Comparison of ENCODE assay signal across 8 cellular contexts in genomic region chr6:4936681-4937041, GRCh38.
DNase-seq lines count a peak whose midpoint lies in the region; ATAC-seq, FAIRE-seq and TF ChIP-seq lines count a peak whose summit lies in the region.

No MANE protein-coding gene starts in this region.

- H3K27ac ChIP-seq in C4-2B (no peak overlapping the region), GM23338 (ENCODE audit: low read depth) (no peak overlapping the region), OCI-LY7 (ENCODE audit: low read depth, low read length, poor library complexity, severe bottlenecking) (no peak overlapping the region), endothelial cell of umbilical vein (ENCODE audit: insufficient read depth, low read depth, low read length) (no peak overlapping the region)

- intact Hi-C loops in OCI-LY7 (cut with micrococcal nuclease; ENCODE audit: unreplicated experiment) = loop anchor here (5.0 kb wide), 2 partner anchors 69 to 159 kb away; partner anchors contain the start of gene CDYL
- intact Hi-C loops in endothelial cell of umbilical vein (cut with micrococcal nuclease) = loop anchor here (1.0 to 10.0 kb wide), 7 partner anchors 94 to 881 kb away; no protein-coding TSS in a partner anchor

- H4K20me1 ChIP-seq in GM23338 (replicated peaks; ENCODE audit: insufficient read depth) = peaks cover 34% of the 10 kb centered on the region
- H4K20me1 ChIP-seq in OCI-LY7 (ENCODE audit: insufficient read depth, low read length) = no peaks in the 10 kb centered on the region
- H4K20me1 ChIP-seq in endothelial cell of umbilical vein (replicated peaks; ENCODE audit: control insufficient read depth, extremely low read depth, insufficient read depth, low read length) = no peaks in the 10 kb centered on the region

- peaks cover 15% of the 10 kb centered on the region for H3K36me3 Mint-ChIP-seq in GM23338 (ENCODE audit: low read depth)
- peaks cover 18% of the 10 kb centered on the region for H3K36me3 Mint-ChIP-seq in nephron progenitor cell (ENCODE audit: low read depth)
- peaks cover 15% of the 10 kb centered on the region for H3K36me3 Mint-ChIP-seq in activated naive CD8-positive, alpha-beta T cell treated with anti-CD3 and anti-CD28 coated beads, Interleukin-2, amount 50 U/mL, for 24 hours (ENCODE audit: low read depth)

- H3K9ac ChIP-seq in endothelial cell of umbilical vein (replicated peaks; ENCODE audit: extremely low read depth, insufficient read depth, low read length) = no peak overlapping the region

- H3K9me3 ChIP-seq in OCI-LY7 (ENCODE audit: low read length) (no peaks in the 10 kb centered on the region), endothelial cell of umbilical vein (replicated peaks; ENCODE audit: control insufficient read depth, insufficient read depth, low read length) (no peaks in the 10 kb centered on the region)

- DNase-seq in GM23338 (ENCODE audit: low spot score) (peak; percentile 57), OCI-LY7 (ENCODE audit: low spot score) (peak; percentile 71), endothelial cell of umbilical vein (ENCODE audit: low read depth, low spot score) (peak; percentile 67), nephron progenitor cell (no peak), NK-92 (lab: John Stamatoyannopoulos, UW; ENCODE audit: unreplicated experiment) (no peak)
- no peak for DNase-seq in activated naive CD8-positive, alpha-beta T cell treated with anti-CD3 and anti-CD28 coated beads, Interleukin-2, amount 50 U/mL, for 24 hours

- H3K4me1 Mint-ChIP-seq in GM23338 (peaks cover 40% of the 10 kb centered on the region), nephron progenitor cell (peaks cover 67% of the 10 kb centered on the region)
- peaks cover 59% of the 10 kb centered on the region for H3K4me1 Mint-ChIP-seq in activated naive CD8-positive, alpha-beta T cell treated with anti-CD3 and anti-CD28 coated beads, Interleukin-2, amount 50 U/mL, for 24 hours

- H3K4me2 ChIP-seq in GM23338 (no peak overlapping the region), OCI-LY7 (ENCODE audit: low read length) (0 out of 2 replicates have a peak overlapping the region, but pooled peaks have one; percentile 8), endothelial cell of umbilical vein (ENCODE audit: insufficient read depth, low read length) (no peak overlapping the region)

- H3K27me3 ChIP-seq in GM23338 (ENCODE audit: insufficient read depth) (no peaks in the 10 kb centered on the region), endothelial cell of umbilical vein (ENCODE audit: control insufficient read depth in 2 of 2, insufficient read depth in 2 of 2, low read length in 2 of 2) (no peaks in the 10 kb centered on the region)

- FAIRE-seq in endothelial cell of umbilical vein (lab: Jason Lieb, UNC) = peak; percentile 89

- TF ChIP-seq CTCF in C4-2B (conservative IDR thresholded peaks at IDR 0.05) = peak; percentile 75
- peak; percentile 56 to 68 for TF ChIP-seq CTCF in GM23338 (conservative IDR thresholded peaks at IDR 0.05; ENCODE audit: low read depth in 2 of 2)
- peak; percentile 91 for TF ChIP-seq CTCF in OCI-LY7 (conservative IDR thresholded peaks at IDR 0.05; ENCODE audit: low read length)
- peak; percentile 41 to 59 for TF ChIP-seq CTCF in endothelial cell of umbilical vein (IDR thresholded peaks at IDR 0.05; ENCODE audit: extremely low read depth in 1 of 2, insufficient read depth in 1 of 2, low read depth in 1 of 2, low read length in 2 of 2)
- TF ChIP-seq CTCF in nephron progenitor cell (IDR thresholded peaks at IDR 0.05) = peak; percentile 56

- POLR2A ChIA-PET in OCI-LY7 (lab: Charles Lee) (no interaction called here), endothelial cell of umbilical vein (lab: Charles Lee) (no interaction called here)

- no peaks in the 10 kb centered on the region for H3K9me1 ChIP-seq in endothelial cell of umbilical vein (replicated peaks; ENCODE audit: control insufficient read depth, extremely low read depth, insufficient read depth, low read length)

- no peak for TF ChIP-seq POLR2A in endothelial cell of umbilical vein (IDR thresholded peaks at IDR 0.05; ENCODE audit: low read depth, low read length)

- H3F3A ChIP-seq in GM23338 (replicated peaks; ENCODE audit: low read depth) = no peaks in the 10 kb centered on the region

- CTCF ChIA-PET in OCI-LY7 (lab: Charles Lee; ENCODE audit: unreplicated experiment) = no interaction called here
- CTCF ChIA-PET in endothelial cell of umbilical vein (lab: Charles Lee) = interaction anchor here (0.6 kb wide), 1 partner anchor 14 kb away, joined by 3 read pairs; no protein-coding TSS in a partner anchor

- H3K4me3 ChIP-seq in GM23338 (no peak overlapping the region), OCI-LY7 (ENCODE audit: low read depth, low read length, poor library complexity, severe bottlenecking) (no peak overlapping the region), endothelial cell of umbilical vein (replicated peaks in 1 of 3; ENCODE audit: insufficient read depth in 1 of 3, low read depth in 1 of 3, low read length in 3 of 3) (no peak overlapping the region)

- H3K4me1 ChIP-seq in GM23338 (ENCODE audit: insufficient read depth) = peaks cover 16% of the 10 kb centered on the region
- peaks cover 6% of the 10 kb centered on the region for H3K4me1 ChIP-seq in OCI-LY7 (ENCODE audit: insufficient read depth, low read length, poor library complexity, severe bottlenecking)
- H3K4me1 ChIP-seq in endothelial cell of umbilical vein (ENCODE audit: control insufficient read depth, extremely low read depth, insufficient read depth, low read length) = peaks cover under 1% of the 10 kb centered on the region

- H3K79me2 ChIP-seq in GM23338 (replicated peaks; ENCODE audit: insufficient read depth) (peaks cover 62% of the 10 kb centered on the region), OCI-LY7 (ENCODE audit: insufficient read depth, low read depth, low read length) (no peaks in the 10 kb centered on the region), endothelial cell of umbilical vein (ENCODE audit: control insufficient read depth, insufficient read depth, low read length) (no peaks in the 10 kb centered on the region)

- H3K9me3 Mint-ChIP-seq in GM23338 = no peaks in the 10 kb centered on the region
- no peaks in the 10 kb centered on the region for H3K9me3 Mint-ChIP-seq in nephron progenitor cell
- no peaks in the 10 kb centered on the region for H3K9me3 Mint-ChIP-seq in activated naive CD8-positive, alpha-beta T cell treated with anti-CD3 and anti-CD28 coated beads, Interleukin-2, amount 50 U/mL, for 24 hours

- no peak overlapping the region for H3K27ac Mint-ChIP-seq in GM23338
- no peak overlapping the region for H3K27ac Mint-ChIP-seq in nephron progenitor cell
- H3K27ac Mint-ChIP-seq in activated naive CD8-positive, alpha-beta T cell treated with anti-CD3 and anti-CD28 coated beads, Interleukin-2, amount 50 U/mL, for 24 hours = no peak overlapping the region

- H3K9me2 ChIP-seq in GM23338 (ENCODE audit: insufficient read depth) (no peaks in the 10 kb centered on the region), OCI-LY7 (ENCODE audit: insufficient read depth, low read length) (no peaks in the 10 kb centered on the region)

- H2AFZ ChIP-seq in GM23338 = no peak overlapping the region
- no peak overlapping the region for H2AFZ ChIP-seq in OCI-LY7 (ENCODE audit: low read length)
- no peak overlapping the region for H2AFZ ChIP-seq in endothelial cell of umbilical vein (ENCODE audit: low read depth, low read length)

- no peak overlapping the region for H3K4me3 Mint-ChIP-seq in GM23338
- no peak overlapping the region for H3K4me3 Mint-ChIP-seq in nephron progenitor cell
- no peak overlapping the region for H3K4me3 Mint-ChIP-seq in activated naive CD8-positive, alpha-beta T cell treated with anti-CD3 and anti-CD28 coated beads, Interleukin-2, amount 50 U/mL, for 24 hours

- no TSS peak for BruUV-seq in OCI-LY7 (replicated peaks; lab: Mats Ljungman, UMichigan)
- BruUV-seq in endothelial cell of umbilical vein (replicated peaks; lab: Mats Ljungman, UMichigan) = no TSS peak

- dilution Hi-C loops in endothelial cell of umbilical vein (cut with MboI; ENCODE audit: extremely low pct_ligation_motif_present, low sequenced_read_pairs) = no loop called here

- H3K27me3 Mint-ChIP-seq in GM23338 (ENCODE audit: insufficient read depth, low read depth, poor library complexity) (peaks cover under 1% of the 10 kb centered on the region), nephron progenitor cell (ENCODE audit: low read depth, poor library complexity) (no peaks in the 10 kb centered on the region)
- no peaks in the 10 kb centered on the region for H3K27me3 Mint-ChIP-seq in activated naive CD8-positive, alpha-beta T cell treated with anti-CD3 and anti-CD28 coated beads, Interleukin-2, amount 50 U/mL, for 24 hours

- H3K36me3 ChIP-seq in GM23338 (ENCODE audit: insufficient read depth) (no peaks in the 10 kb centered on the region; the same call in 1 of the 2 replicates), OCI-LY7 (ENCODE audit: insufficient read depth, low read length) (peaks cover 3% of the 10 kb centered on the region; the same call in 1 of the 2 replicates), endothelial cell of umbilical vein (ENCODE audit: control insufficient read depth in 2 of 2, extremely low read depth in 1 of 2, insufficient read depth in 2 of 2, low read length in 2 of 2) (no peaks in the 10 kb centered on the region)

- ATAC-seq in GM23338 (no peak), GM18520 (IDR thresholded peaks at IDR 0.05; ENCODE audit: unreplicated experiment) (no peak)
- no peak for ATAC-seq in activated naive CD8-positive, alpha-beta T cell treated with anti-CD3 and anti-CD28 coated beads, Interleukin-2, amount 50 U/mL, for 24 hours

TF ChIP-seq in GM23338, 12 proteins besides CTCF, POLR2A, EP300 and RAD21:
- TF ChIP-seq EZH2 (IDR thresholded peaks at IDR 0.05; ENCODE audit: low read depth, unreplicated experiment) (no peak), ZNF331 (CRISPR knock-in tag; IDR thresholded peaks at IDR 0.05; ENCODE audit: low read depth) (no peak), POLR2AphosphoS5 (IDR thresholded peaks at IDR 0.05; ENCODE audit: low read depth) (no peak)

TF ChIP-seq in endothelial cell of umbilical vein, 7 proteins besides CTCF, POLR2A, EP300 and RAD21:
- TF ChIP-seq EZH2 (IDR thresholded peaks at IDR 0.05; ENCODE audit: borderline replicate concordance, low read depth, low read length, severe bottlenecking) (no peak), GATA2 (IDR thresholded peaks at IDR 0.05; ENCODE audit: insufficient read depth, insufficient read length, low read depth, low read length) (peak; percentile 21)

Comparison
In these comparisons a context has a peak if more than half of its experiments do, and no peak if none do; other contexts are left out.
1. DNase-seq: peak in GM23338 (single experiment), OCI-LY7 (single experiment) and endothelial cell of umbilical vein (single experiment); none in nephron progenitor cell (single experiment), activated naive CD8-positive, alpha-beta T cell treated with anti-CD3 and anti-CD28 coated beads, Interleukin-2, amount 50 U/mL, for 24 hours (single experiment) and NK-92 (single experiment).
2. Peak in every context shown above with its lines, with median percentiles within 50 percentile points of each other: CTCF ChIP-seq.